1 cellular context compared by ENCODE assay signal in genomic region chr9:91361294-91362201, GRCh38.
A peak's percentile ranks its signal among the peaks of the same experiment; 100 is the strongest.
TF ChIP-seq lines count a peak whose summit lies in the region.

TSS of gene AUH (minus strand) at chr9:91361918. CDS start at chr9:91361889, 29 bp downstream.

TF ChIP-seq in K562, 482 proteins besides CTCF, POLR2A, EP300 and RAD21 (continued from another document and continues in another):
- TF ChIP-seq, protein P1, sequence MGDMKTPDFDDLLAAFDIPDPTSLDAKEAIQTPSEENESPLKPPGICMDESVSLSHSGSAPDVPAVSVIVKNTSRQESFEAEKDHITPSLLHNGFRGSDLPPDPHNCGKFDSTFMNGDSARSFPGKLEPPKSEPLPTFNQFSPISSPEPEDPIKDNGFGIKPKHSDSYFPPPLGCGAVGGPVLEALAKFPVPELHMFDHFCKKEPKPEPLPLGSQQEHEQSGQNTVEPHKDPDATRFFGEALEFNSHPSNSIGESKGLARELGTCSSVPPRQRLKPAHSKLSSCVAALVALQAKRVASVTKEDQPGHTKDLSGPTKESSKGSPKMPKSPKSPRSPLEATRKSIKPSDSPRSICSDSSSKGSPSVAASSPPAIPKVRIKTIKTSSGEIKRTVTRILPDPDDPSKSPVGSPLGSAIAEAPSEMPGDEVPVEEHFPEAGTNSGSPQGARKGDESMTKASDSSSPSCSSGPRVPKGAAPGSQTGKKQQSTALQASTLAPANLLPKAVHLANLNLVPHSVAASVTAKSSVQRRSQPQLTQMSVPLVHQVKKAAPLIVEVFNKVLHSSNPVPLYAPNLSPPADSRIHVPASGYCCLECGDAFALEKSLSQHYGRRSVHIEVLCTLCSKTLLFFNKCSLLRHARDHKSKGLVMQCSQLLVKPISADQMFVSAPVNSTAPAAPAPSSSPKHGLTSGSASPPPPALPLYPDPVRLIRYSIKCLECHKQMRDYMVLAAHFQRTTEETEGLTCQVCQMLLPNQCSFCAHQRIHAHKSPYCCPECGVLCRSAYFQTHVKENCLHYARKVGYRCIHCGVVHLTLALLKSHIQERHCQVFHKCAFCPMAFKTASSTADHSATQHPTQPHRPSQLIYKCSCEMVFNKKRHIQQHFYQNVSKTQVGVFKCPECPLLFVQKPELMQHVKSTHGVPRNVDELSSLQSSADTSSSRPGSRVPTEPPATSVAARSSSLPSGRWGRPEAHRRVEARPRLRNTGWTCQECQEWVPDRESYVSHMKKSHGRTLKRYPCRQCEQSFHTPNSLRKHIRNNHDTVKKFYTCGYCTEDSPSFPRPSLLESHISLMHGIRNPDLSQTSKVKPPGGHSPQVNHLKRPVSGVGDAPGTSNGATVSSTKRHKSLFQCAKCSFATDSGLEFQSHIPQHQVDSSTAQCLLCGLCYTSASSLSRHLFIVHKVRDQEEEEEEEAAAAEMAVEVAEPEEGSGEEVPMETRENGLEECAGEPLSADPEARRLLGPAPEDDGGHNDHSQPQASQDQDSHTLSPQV (IDR thresholded peaks at IDR 0.05): 0 out of 2 replicates have a peak, but pooled peaks have one; percentile 38
- TF ChIP-seq KDM5B (IDR thresholded peaks at IDR 0.05; ENCODE audit: insufficient replicate concordance, low read depth, low read length) (peak; percentile 77), BRF1 (IDR thresholded peaks at IDR 0.05; ENCODE audit: borderline replicate concordance, extremely low read depth, insufficient read length) (no peak), FOXP4 (CRISPR knock-in tag; IDR thresholded peaks at IDR 0.05; ENCODE audit: borderline replicate concordance) (no peak), HDAC8 (tag; IDR thresholded peaks at IDR 0.05) (no peak), EGR1 (conservative IDR thresholded peaks at IDR 0.05) (peak; percentile 36), DNMT1 (IDR thresholded peaks at IDR 0.05) (no peak), MCM3 (IDR thresholded peaks at IDR 0.05) (no peak), SAFB (IDR thresholded peaks at IDR 0.05; ENCODE audit: borderline replicate concordance, low read depth, low read length) (no peak), CGGBP1 (CRISPR knock-in tag; IDR thresholded peaks at IDR 0.05) (no peak), POLR2AphosphoS5 (IDR thresholded peaks at IDR 0.05; ENCODE audit: control insufficient read depth, insufficient read depth, low read depth, low read length) (peak; percentile 53; the same call in 1 of the 2 replicates), RFX7 (CRISPR knock-in tag; IDR thresholded peaks at IDR 0.05) (no peak), HOXB6 (CRISPR knock-in tag; IDR thresholded peaks at IDR 0.05; ENCODE audit: borderline replicate concordance) (no peak), SNIP1 (IDR thresholded peaks at IDR 0.05; ENCODE audit: low read depth) (no peak), CHCHD3 (CRISPR knock-in tag; IDR thresholded peaks at IDR 0.05) (no peak), ILK (tag; IDR thresholded peaks at IDR 0.05; ENCODE audit: borderline replicate concordance, low read depth) (no peak), ZNF316 (IDR thresholded peaks at IDR 0.05) (0 out of 2 replicates have a peak, but pooled peaks have one; percentile 9), ZFP36 (IDR thresholded peaks at IDR 0.05; ENCODE audit: low read depth, low read length, partially characterized antibody) (no peak), SMAD4 (CRISPR knock-in tag; conservative IDR thresholded peaks at IDR 0.05) (peak; percentile 44; the same call in 1 of the 2 replicates), DPF2 (IDR thresholded peaks at IDR 0.05) (no peak), MBD2 (IDR thresholded peaks at IDR 0.05; ENCODE audit: borderline replicate concordance, low read depth) (peak; percentile 22; the same call in 1 of the 2 replicates), U2AF2 (optimal IDR thresholded peaks at IDR 0.05; ENCODE audit: low read depth, low read length) (no peak), ZNF395 (CRISPR knock-in tag; IDR thresholded peaks at IDR 0.05) (peak; percentile 73; the same call in 1 of the 2 replicates), CREBBP (IDR thresholded peaks at IDR 0.05; ENCODE audit: low read depth, low read length) (no peak), SIN3A (IDR thresholded peaks at IDR 0.05; ENCODE audit: borderline replicate concordance in 2 of 2, control insufficient read depth in 1 of 2, low read depth in 2 of 2, low read length in 2 of 2) (peak in 1 of 2 experiments; percentile 58; a peak in 2 of 4 replicates), BHLHE40 (IDR thresholded peaks at IDR 0.05; ENCODE audit: low read length) (no peak), ZNF785 (CRISPR knock-in tag; IDR thresholded peaks at IDR 0.05) (no peak), SMAD1 (IDR thresholded peaks at IDR 0.05; ENCODE audit: low read depth, low read length, partially characterized antibody) (no peak), CTCFL (IDR thresholded peaks at IDR 0.05; ENCODE audit: borderline replicate concordance, insufficient read depth, low read depth, low read length, poor library complexity, severe bottlenecking) (no peak), TRIM28 (IDR thresholded peaks at IDR 0.05) (no peak), ATF3 (IDR thresholded peaks at IDR 0.05) (no peak), ATF3 (CRISPR knock-in tag; conservative IDR thresholded peaks at IDR 0.05) (no peak), SMC3 (conservative IDR thresholded peaks at IDR 0.05; ENCODE audit: insufficient read depth, low read depth, low read length) (no peak), IFI16 (CRISPR knock-in tag; IDR thresholded peaks at IDR 0.05) (no peak), XRCC3 (IDR thresholded peaks at IDR 0.05) (no peak), ZNF76 (CRISPR knock-in tag; IDR thresholded peaks at IDR 0.05; ENCODE audit: borderline replicate concordance) (no peak), ZNF224 (CRISPR knock-in tag; IDR thresholded peaks at IDR 0.05) (no peak), ZNF253 (CRISPR knock-in tag; conservative IDR thresholded peaks at IDR 0.05) (no peak), NFE2 (IDR thresholded peaks at IDR 0.05; ENCODE audit: low read depth) (no peak), ZNF79 (CRISPR knock-in tag; IDR thresholded peaks at IDR 0.05; ENCODE audit: low read depth) (no peak), PHF20 (IDR thresholded peaks at IDR 0.05; ENCODE audit: partially characterized antibody) (peak; percentile 55), MEF2D (tag; conservative IDR thresholded peaks at IDR 0.05; ENCODE audit: low read depth) (no peak), STAG1 (CRISPR knock-in tag; IDR thresholded peaks at IDR 0.05; ENCODE audit: borderline replicate concordance) (no peak), RBBP5 (IDR thresholded peaks at IDR 0.05; ENCODE audit: borderline replicate concordance, insufficient read depth, low read length, poor library complexity, severe bottlenecking) (peak; percentile 96), ZBTB8A (IDR thresholded peaks at IDR 0.05; ENCODE audit: partially characterized antibody) (no peak), ERF (CRISPR knock-in tag; IDR thresholded peaks at IDR 0.05) (peak; percentile 54; the same call in 1 of the 2 replicates), CREM (IDR thresholded peaks at IDR 0.05; ENCODE audit: low read depth) (peak; percentile 92), NFYB (IDR thresholded peaks at IDR 0.05; ENCODE audit: extremely low read depth, insufficient read length) (no peak), ZNF507 (tag; conservative IDR thresholded peaks at IDR 0.05) (no peak), TCF15 (CRISPR knock-in tag; IDR thresholded peaks at IDR 0.05) (no peak), RUNX1 (IDR thresholded peaks at IDR 0.05; ENCODE audit: low read depth) (no peak), PHF21A (IDR thresholded peaks at IDR 0.05; ENCODE audit: borderline replicate concordance, low read depth) (no peak), NR2C2 (CRISPR knock-in tag; IDR thresholded peaks at IDR 0.05) (peak; percentile 62), NR2C2 (tag; IDR thresholded peaks at IDR 0.05) (peak; percentile 82), CBFA2T2 (conservative IDR thresholded peaks at IDR 0.05) (no peak), SMARCE1 (IDR thresholded peaks at IDR 0.05) (no peak), BRD4 (IDR thresholded peaks at IDR 0.05) (no peak), ZNF274 (IDR thresholded peaks at IDR 0.05; ENCODE audit: borderline replicate concordance, low read depth, low read length) (no peak), ZNF583 (CRISPR knock-in tag; IDR thresholded peaks at IDR 0.05) (no peak), NCOR1 (IDR thresholded peaks at IDR 0.05) (0 out of 2 replicates have a peak, but pooled peaks have one; percentile 5), NCOA6 (IDR thresholded peaks at IDR 0.05) (no peak), ZNF431 (CRISPR knock-in tag; IDR thresholded peaks at IDR 0.05) (no peak)
- TF ChIP-seq, protein P2, sequence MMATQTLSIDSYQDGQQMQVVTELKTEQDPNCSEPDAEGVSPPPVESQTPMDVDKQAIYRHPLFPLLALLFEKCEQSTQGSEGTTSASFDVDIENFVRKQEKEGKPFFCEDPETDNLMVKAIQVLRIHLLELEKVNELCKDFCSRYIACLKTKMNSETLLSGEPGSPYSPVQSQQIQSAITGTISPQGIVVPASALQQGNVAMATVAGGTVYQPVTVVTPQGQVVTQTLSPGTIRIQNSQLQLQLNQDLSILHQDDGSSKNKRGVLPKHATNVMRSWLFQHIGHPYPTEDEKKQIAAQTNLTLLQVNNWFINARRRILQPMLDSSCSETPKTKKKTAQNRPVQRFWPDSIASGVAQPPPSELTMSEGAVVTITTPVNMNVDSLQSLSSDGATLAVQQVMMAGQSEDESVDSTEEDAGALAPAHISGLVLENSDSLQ (IDR thresholded peaks at IDR 0.05): no peak
- TF ChIP-seq, protein P3, sequence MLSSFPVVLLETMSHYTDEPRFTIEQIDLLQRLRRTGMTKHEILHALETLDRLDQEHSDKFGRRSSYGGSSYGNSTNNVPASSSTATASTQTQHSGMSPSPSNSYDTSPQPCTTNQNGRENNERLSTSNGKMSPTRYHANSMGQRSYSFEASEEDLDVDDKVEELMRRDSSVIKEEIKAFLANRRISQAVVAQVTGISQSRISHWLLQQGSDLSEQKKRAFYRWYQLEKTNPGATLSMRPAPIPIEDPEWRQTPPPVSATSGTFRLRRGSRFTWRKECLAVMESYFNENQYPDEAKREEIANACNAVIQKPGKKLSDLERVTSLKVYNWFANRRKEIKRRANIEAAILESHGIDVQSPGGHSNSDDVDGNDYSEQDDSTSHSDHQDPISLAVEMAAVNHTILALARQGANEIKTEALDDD (IDR thresholded peaks at IDR 0.05): no peak
- TF ChIP-seq, protein P4, sequence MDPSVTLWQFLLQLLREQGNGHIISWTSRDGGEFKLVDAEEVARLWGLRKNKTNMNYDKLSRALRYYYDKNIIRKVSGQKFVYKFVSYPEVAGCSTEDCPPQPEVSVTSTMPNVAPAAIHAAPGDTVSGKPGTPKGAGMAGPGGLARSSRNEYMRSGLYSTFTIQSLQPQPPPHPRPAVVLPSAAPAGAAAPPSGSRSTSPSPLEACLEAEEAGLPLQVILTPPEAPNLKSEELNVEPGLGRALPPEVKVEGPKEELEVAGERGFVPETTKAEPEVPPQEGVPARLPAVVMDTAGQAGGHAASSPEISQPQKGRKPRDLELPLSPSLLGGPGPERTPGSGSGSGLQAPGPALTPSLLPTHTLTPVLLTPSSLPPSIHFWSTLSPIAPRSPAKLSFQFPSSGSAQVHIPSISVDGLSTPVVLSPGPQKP (CRISPR knock-in tag; IDR thresholded peaks at IDR 0.05): no peak
